8 cellular contexts compared by ENCODE assay signal in the genomic region with DNA sequence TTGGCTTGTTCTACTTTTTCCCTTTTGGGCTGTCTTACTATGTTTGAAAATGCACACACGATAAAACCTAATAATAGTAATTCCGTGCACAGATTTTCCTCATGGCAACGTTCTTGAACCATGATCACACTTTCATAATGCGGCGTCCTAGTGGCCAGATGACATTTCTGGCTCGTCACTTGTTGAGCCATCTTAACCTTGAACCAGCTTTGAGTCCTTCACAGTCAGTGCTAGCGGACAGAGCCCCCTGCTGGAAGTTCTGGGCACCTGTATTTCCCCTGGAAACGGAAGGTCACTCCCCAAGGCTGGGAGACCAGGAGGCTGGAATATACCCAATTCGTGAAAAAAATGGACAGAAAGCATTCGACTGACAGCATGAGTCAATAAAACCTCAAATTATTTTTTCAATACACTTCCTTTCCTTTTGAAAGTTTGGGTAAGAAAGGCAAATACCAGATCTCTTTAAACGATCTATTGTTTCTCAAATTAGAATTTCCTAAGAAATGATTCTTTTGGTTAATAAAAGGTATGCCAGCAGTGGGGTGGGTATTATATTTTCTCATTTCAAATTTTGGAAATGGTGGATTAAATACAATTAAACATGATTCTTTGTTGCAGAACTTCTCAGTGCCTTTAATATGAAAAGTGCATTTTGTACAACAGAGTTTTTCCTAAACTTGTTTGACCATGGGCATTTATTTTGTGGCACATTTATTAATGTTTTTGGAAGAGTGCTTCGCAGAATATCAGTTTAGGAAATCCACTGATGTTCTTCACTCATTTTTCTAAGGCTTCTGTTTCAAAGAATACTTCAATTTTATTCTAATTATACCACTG.
DNase-seq lines count a peak whose midpoint lies in the region; ATAC-seq and TF ChIP-seq lines count a peak whose summit lies in the region.

No MANE protein-coding gene starts in this region.

- H3K36me3 Mint-ChIP-seq in activated CD4-positive, alpha-beta T cell treated with anti-CD3 and anti-CD28 coated beads, Interleukin-2, amount 10 ng/mL, durations not matched to agents 7 days and 5 days (ENCODE audit: low read depth) = no peaks in the 10 kb centered on the region

- DNase-seq in BJ (ENCODE audit: low read depth) = peak; percentile 9
- DNase-seq in NCI-H526 (lab: John Stamatoyannopoulos, UW) = peak; percentile 48 to 81
- DNase-seq in activated CD4-positive, alpha-beta T cell treated with anti-CD3 and anti-CD28 coated beads, Interleukin-2, amount 10 ng/mL, durations not matched to agents 7 days and 5 days = peak; percentile 68
- DNase-seq in dorsolateral prefrontal cortex = peak; percentile 25 to 83 (median 74)
- DNase-seq in medulla oblongata (ENCODE audit: extremely low spot score) = peak; percentile 90
- DNase-seq in stimulated activated CD8-positive, alpha-beta memory T cell treated with anti-CD3 and anti-CD28 coated beads, Interleukin-4, amount 100 ng/mL, for 1 hour (ENCODE audit: low read depth in 2 of 2, low spot score in 1 of 2) = peak; percentile 18 to 40

- no peak overlapping the region for H3K27ac Mint-ChIP-seq in activated CD4-positive, alpha-beta T cell treated with anti-CD3 and anti-CD28 coated beads, Interleukin-2, amount 10 ng/mL, durations not matched to agents 7 days and 5 days

- no peaks in the 10 kb centered on the region for H3K36me3 ChIP-seq in BJ (ENCODE audit: control insufficient read depth, insufficient read depth, low read length)

- H3K4me3 ChIP-seq in BJ (ENCODE audit: low read depth, low read length) (no peak overlapping the region), dorsolateral prefrontal cortex (peak overlapping the region in 18 of 59 donors; percentile 1 to 45 (median 20))

- POLR2A ChIA-PET in BJ (lab: Charles Lee) = no interaction called here
- POLR2A ChIA-PET in activated CD4-positive, alpha-beta T cell treated with anti-CD3 and anti-CD28 coated beads, Interleukin-2, amount 10 ng/mL, durations not matched to agents 7 days and 5 days (lab: Charles Lee) = interaction anchor here (0.7 kb wide), 1 partner anchor 500 kb away, joined by 3 read pairs; no protein-coding TSS in a partner anchor

- CTCF ChIA-PET in BJ (lab: Yijun Ruan, JAX) = interaction anchor here (0.6 to 1.3 kb wide), 5 partner anchors 97 to 537 kb away, joined by 3 to 4 read pairs (median 3); no protein-coding TSS in a partner anchor
- CTCF ChIA-PET in activated CD4-positive, alpha-beta T cell treated with anti-CD3 and anti-CD28 coated beads, Interleukin-2, amount 10 ng/mL, durations not matched to agents 7 days and 5 days (lab: Charles Lee) = interaction anchor here (0.6 kb wide), 1 partner anchor 531 kb away, joined by 4 read pairs; no protein-coding TSS in a partner anchor

- H3K27me3 ChIP-seq in BJ (ENCODE audit: control insufficient read depth, insufficient read depth, low read length) = no peaks in the 10 kb centered on the region
- no peaks in the 10 kb centered on the region for H3K27me3 ChIP-seq in dorsolateral prefrontal cortex

- peak overlapping the region in 9 of 59 donors; percentile 0 to 35 (median 14) for H3K27ac ChIP-seq in dorsolateral prefrontal cortex

- H3K9me3 Mint-ChIP-seq in activated CD4-positive, alpha-beta T cell treated with anti-CD3 and anti-CD28 coated beads, Interleukin-2, amount 10 ng/mL, durations not matched to agents 7 days and 5 days = no peaks in the 10 kb centered on the region

- ATAC-seq in GM19023 (IDR thresholded peaks at IDR 0.05; ENCODE audit: unreplicated experiment) = peak; percentile 94
- ATAC-seq in HG03135 (IDR thresholded peaks at IDR 0.05; ENCODE audit: unreplicated experiment) = peak; percentile 98

- TF ChIP-seq CTCF in BJ (IDR thresholded peaks at IDR 0.05; ENCODE audit: insufficient read depth, low read depth, low read length) (peak; percentile 88), dorsolateral prefrontal cortex (IDR thresholded peaks at IDR 0.05 in 54 of 56, conservative IDR thresholded peaks at IDR 0.05 in 2 of 56; ENCODE audit: low read depth in 1 of 56, partially characterized antibody in 56 of 56) (peak; percentile 52 to 96 (median 89))

- intact Hi-C loops in dorsolateral prefrontal cortex (cut with DNase I) = loop anchor here (2.0 to 10.0 kb wide), 7 partner anchors 128 to 1514 kb away; partner anchors contain the start of gene QKI (in 2 of the 2)

- H3K4me3 Mint-ChIP-seq in activated CD4-positive, alpha-beta T cell treated with anti-CD3 and anti-CD28 coated beads, Interleukin-2, amount 10 ng/mL, durations not matched to agents 7 days and 5 days = no peak overlapping the region

- H3K27me3 Mint-ChIP-seq in activated CD4-positive, alpha-beta T cell treated with anti-CD3 and anti-CD28 coated beads, Interleukin-2, amount 10 ng/mL, durations not matched to agents 7 days and 5 days = peaks cover 19% of the 10 kb centered on the region

- H3K4me1 Mint-ChIP-seq in activated CD4-positive, alpha-beta T cell treated with anti-CD3 and anti-CD28 coated beads, Interleukin-2, amount 10 ng/mL, durations not matched to agents 7 days and 5 days = no peaks in the 10 kb centered on the region

Comparison
In these comparisons a context has a peak if more than half of its experiments do, and no peak if none do; other contexts are left out.
1. DNase-seq: peak in every context shown above with its lines; median percentile 90 in medulla oblongata; 74 in dorsolateral prefrontal cortex; 68 in activated CD4-positive, alpha-beta T cell treated with anti-CD3 and anti-CD28 coated beads, Interleukin-2, amount 10 ng/mL, durations not matched to agents 7 days and 5 days; 64 in NCI-H526; 29 in stimulated activated CD8-positive, alpha-beta memory T cell treated with anti-CD3 and anti-CD28 coated beads, Interleukin-4, amount 100 ng/mL, for 1 hour; 9 in BJ.